In the genomic region with DNA sequence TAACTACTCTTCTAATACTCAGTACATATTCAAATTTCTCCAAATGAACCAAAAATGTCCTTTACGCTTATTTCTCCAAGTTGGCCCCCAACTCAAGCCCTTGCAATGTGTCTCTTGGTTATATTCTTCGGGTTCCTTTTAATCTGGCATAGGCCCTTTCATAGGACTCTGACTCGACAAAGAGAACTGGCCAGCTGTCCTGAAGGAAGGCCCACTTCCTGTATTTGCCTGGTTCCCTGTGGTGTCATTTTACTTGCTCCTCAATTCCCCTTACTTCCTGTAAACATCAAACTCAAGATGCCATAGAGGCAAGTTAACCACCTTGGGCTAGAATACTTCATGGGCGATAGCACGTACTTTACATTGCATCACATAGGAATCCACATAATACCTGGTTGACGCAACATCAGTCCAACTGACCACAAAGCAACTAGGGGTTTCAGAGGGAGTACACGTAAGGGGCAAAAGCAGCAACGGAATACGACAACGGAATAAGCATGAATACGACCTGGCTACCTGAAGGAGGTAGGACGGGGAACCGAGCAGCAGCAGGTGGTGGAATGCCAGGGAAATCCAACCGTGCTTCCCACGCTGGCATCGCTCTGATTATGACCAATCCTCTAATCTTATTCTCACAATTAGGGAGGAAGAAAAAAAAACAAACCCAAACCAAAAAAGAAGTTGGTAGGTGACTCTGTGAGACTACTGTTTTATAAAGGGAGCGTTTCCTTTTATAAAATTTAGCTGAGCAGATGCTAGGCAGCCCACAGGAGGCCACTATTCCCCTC, we compare ENCODE assay signal across 8 cellular contexts. TPM values are rescaled to one million over a fixed set of nuclear protein-coding genes. Genes with fewer than 3 reads are reported as not detected.
DNase-seq lines count a peak whose midpoint lies in the region; ATAC-seq, FAIRE-seq and TF ChIP-seq lines count a peak whose summit lies in the region.

No MANE protein-coding gene starts in this region.

- in situ Hi-C loops in astrocyte of the cerebellum (cut with HindIII; ENCODE audit: low sequenced_read_pairs): no loop called here

- peak overlapping the region; percentile 96 to 99 for H3K27ac Mint-ChIP-seq in stimulated activated naive CD8-positive, alpha-beta T cell treated with anti-CD3 and anti-CD28 coated beads, Interleukin-15, amount 100 ng/mL, for 72 hours

- intact Hi-C loops in left cardiac atrium (cut with DNase I): no loop called here

- no peaks in the 10 kb centered on the region for H3K27me3 Mint-ChIP-seq in stimulated activated naive CD8-positive, alpha-beta T cell treated with anti-CD3 and anti-CD28 coated beads, Interleukin-15, amount 100 ng/mL, for 72 hours

- no peaks in the 10 kb centered on the region for H3K27me3 ChIP-seq in cardiac muscle cell
- no peaks in the 10 kb centered on the region for H3K27me3 ChIP-seq in keratinocyte (ENCODE audit: control insufficient read depth, extremely low read depth, insufficient read depth, low read length)

- H3K79me2 ChIP-seq in keratinocyte (ENCODE audit: control insufficient read depth, insufficient read depth, low read length): peaks cover 41% of the 10 kb centered on the region

- H3K9me1 ChIP-seq in keratinocyte (ENCODE audit: control insufficient read depth, extremely low read depth, insufficient read depth, low read length): no peaks in the 10 kb centered on the region

- peak overlapping the region; percentile 86 to 98 for H3K4me3 Mint-ChIP-seq in stimulated activated naive CD8-positive, alpha-beta T cell treated with anti-CD3 and anti-CD28 coated beads, Interleukin-15, amount 100 ng/mL, for 72 hours

- peaks cover 49% of the 10 kb centered on the region for H3K4me1 Mint-ChIP-seq in stimulated activated naive CD8-positive, alpha-beta T cell treated with anti-CD3 and anti-CD28 coated beads, Interleukin-15, amount 100 ng/mL, for 72 hours

- ATAC-seq in left cardiac atrium (no peak), GM21723 (IDR thresholded peaks at IDR 0.05; ENCODE audit: unreplicated experiment) (no peak)
- ATAC-seq in stimulated activated naive CD8-positive, alpha-beta T cell treated with anti-CD3 and anti-CD28 coated beads, Interleukin-15, amount 100 ng/mL, for 72 hours: no peak

- peaks cover 20% of the 10 kb centered on the region for H3K4me1 ChIP-seq in cardiac muscle cell (ENCODE audit: low read depth)
- peaks cover 13% of the 10 kb centered on the region for H3K4me1 ChIP-seq in keratinocyte (ENCODE audit: control insufficient read depth, extremely low read depth, insufficient read depth, low read length)

- peak overlapping the region; percentile 65 for H3K4me2 ChIP-seq in keratinocyte (ENCODE audit: control insufficient read depth, extremely low read depth, insufficient read depth, low read depth, low read length)

- no peaks in the 10 kb centered on the region for H3K36me3 ChIP-seq in cardiac muscle cell
- no peaks in the 10 kb centered on the region for H3K36me3 ChIP-seq in keratinocyte (ENCODE audit: control insufficient read depth in 2 of 2, extremely low read depth in 1 of 2, insufficient read depth in 2 of 2, low read length in 2 of 2)

- peaks cover 8% of the 10 kb centered on the region for H4K20me1 ChIP-seq in keratinocyte (ENCODE audit: control insufficient read depth, extremely low read depth, insufficient read depth, low read length)

- H3K9me3 Mint-ChIP-seq in stimulated activated naive CD8-positive, alpha-beta T cell treated with anti-CD3 and anti-CD28 coated beads, Interleukin-15, amount 100 ng/mL, for 72 hours: peaks cover 5 to 11% of the 10 kb centered on the region in 2 donors

- H3K27ac ChIP-seq in cardiac muscle cell (peak overlapping the region; percentile 75), keratinocyte (ENCODE audit: control insufficient read depth, insufficient read depth, low read length) (peak overlapping the region; percentile 62)

- dilution Hi-C loops in keratinocyte (cut with MboI; ENCODE audit: extremely low pct_ligation_motif_present, low sequenced_read_pairs): no loop called here

- no peaks in the 10 kb centered on the region for H3K9me3 ChIP-seq in cardiac muscle cell (ENCODE audit: low read depth)
- peaks cover 3% of the 10 kb centered on the region for H3K9me3 ChIP-seq in keratinocyte (ENCODE audit: control insufficient read depth, low read depth, low read length)

- H3K4me3 ChIP-seq in cardiac muscle cell (peak overlapping the region; percentile 21), astrocyte of the cerebellum (ENCODE audit: low read depth, low read length) (peak overlapping the region; percentile 88), keratinocyte (ENCODE audit: control insufficient read depth in 2 of 3, extremely low read depth in 1 of 3, insufficient read depth in 2 of 3, low read depth in 1 of 3, low read length in 3 of 3) (peak overlapping the region; percentile 3 to 59 (median 55))

- DNase-seq in cardiac muscle cell (ENCODE audit: low read depth in 1 of 2, low spot score in 1 of 2) (peak in 1 of 2 donors; percentile 6), left cardiac atrium (no peak), NCI-H510A (lab: John Stamatoyannopoulos, UW) (peak; percentile 38), astrocyte of the cerebellum (ENCODE audit: low read depth) (no peak), keratinocyte (ENCODE audit: low read depth, low spot score) (no peak), cerebellar nuclear complex (lab: John Stamatoyannopoulos, UW) (no peak)
- DNase-seq in stimulated activated naive CD8-positive, alpha-beta T cell treated with anti-CD3 and anti-CD28 coated beads, Interleukin-15, amount 100 ng/mL, for 72 hours: peak in 1 of 2 donors; percentile 29

- H2AFZ ChIP-seq in keratinocyte (ENCODE audit: control insufficient read depth, low read length): peak overlapping the region; percentile 85

- TF ChIP-seq CTCF in cardiac muscle cell (IDR thresholded peaks at IDR 0.05; ENCODE audit: low read depth, low read length) (no peak), astrocyte of the cerebellum (IDR thresholded peaks at IDR 0.05; ENCODE audit: low read depth, low read length, missing control alignments) (no peak), keratinocyte (optimal IDR thresholded peaks at IDR 0.05 in 1 of 3, IDR thresholded peaks at IDR 0.05 in 1 of 3, conservative IDR thresholded peaks at IDR 0.05 in 1 of 3; ENCODE audit: extremely low read depth in 1 of 3, insufficient read depth in 2 of 3, low read length in 3 of 3) (no peak)

- no peak for FAIRE-seq in keratinocyte (lab: Jason Lieb, UNC)

- H3K9ac ChIP-seq in keratinocyte (ENCODE audit: control insufficient read depth, extremely low read depth, insufficient read depth, low read length): peak overlapping the region; percentile 75

RNA-seq across cellular contexts. Expression of gene GORASP2, which starts 0.8 kb away (rescaled TPM):
- total RNA-seq in cardiac muscle cell (59.4 and 88.7 TPM in 2 replicates), left cardiac atrium (10 to 100 TPM; 55.7 to 80.4 TPM)
- polyA plus RNA-seq in cardiac muscle cell (105 and 114 TPM in 2 replicates), keratinocyte (120 to 160 TPM (median 125 TPM) in 3 replicates)
- polyA plus RNA-seq in keratinocyte (2011; ENCODE audit: low read depth): 24.0 TPM
- 122 and 164 TPM in 2 replicates for polyA plus RNA-seq in keratinocyte (2011; cell fraction: cytosol; rRNA removed)
- 131 TPM in 2 replicates for polyA plus RNA-seq in keratinocyte (2011; cell fraction: nucleus; rRNA removed)
- polyA plus RNA-seq in keratinocyte (2012; ENCODE audit: low replicate concordance): 62.2 and 84.2 TPM in 2 replicates
- polyA minus RNA-seq in keratinocyte: 91.1 to 102 TPM (median 98.5 TPM) in 3 replicates
- 113 TPM for polyA minus RNA-seq in keratinocyte (2011; cell fraction: cytosol; rRNA and poly(A)+ RNA removed)
- 34.8 and 53.3 TPM in 2 replicates for polyA minus RNA-seq in keratinocyte (2011; cell fraction: nucleus; rRNA and poly(A)+ RNA removed)

Comparison
In these comparisons a context has a peak if more than half of its experiments do, and no peak if none do; other contexts are left out.
1. H3K4me3 ChIP-seq: peak in every context shown above with its lines; median percentile 88 in astrocyte of the cerebellum; 55 in keratinocyte; 21 in cardiac muscle cell.